In the genomic region with DNA sequence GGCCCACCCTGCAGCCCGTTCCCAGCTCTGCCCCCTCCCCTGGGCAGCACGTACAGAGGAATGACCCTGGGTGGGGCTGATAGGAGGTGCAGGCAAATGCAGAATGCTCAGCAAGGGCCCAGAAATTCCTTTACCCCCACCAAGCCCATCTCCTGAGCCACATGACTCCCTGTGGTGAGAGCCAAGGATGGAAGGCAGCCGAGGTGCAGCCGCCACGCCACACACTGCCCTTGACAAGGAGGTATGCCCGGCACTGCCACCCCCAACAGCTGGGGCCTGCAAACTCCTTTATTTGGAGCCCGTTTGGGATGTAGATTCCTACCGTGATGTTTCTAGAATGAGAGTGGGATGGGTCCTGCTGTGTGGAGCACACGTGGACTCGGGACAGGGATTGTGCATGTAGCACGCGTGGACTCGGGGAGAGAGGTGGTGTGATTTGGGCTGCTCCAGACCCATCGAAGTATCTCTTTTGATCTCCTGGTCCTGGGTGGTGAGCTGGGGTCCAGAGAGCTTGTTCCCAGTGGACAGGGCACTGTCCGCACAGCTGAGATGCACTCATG, we compare ENCODE assay signal across 22 cellular contexts. TPM values are rescaled to one million over a fixed set of nuclear protein-coding genes. Genes with fewer than 3 reads are reported as not detected.
"Had no signal": no experiment of that assay in that cellular context is flagged by ENCODE, and none has a peak within 500 bp of the region (broad histone marks: within the 10 kb centered on the region; RNA-seq: fewer than 3 reads in every experiment).

No MANE protein-coding gene starts in this region.

- H3K4me1 ChIP-seq: left lung, parathyroid adenoma, sigmoid colon, upper lobe of right lung had no signal

- ATAC-seq: activated CD4-positive, CD25-positive, alpha-beta regulatory T cell treated with anti-CD3 and anti-CD28 coated beads, Interleukin-2, amount 50 U/mL, for 24 hours; activated CD8-positive, alpha-beta memory T cell treated with anti-CD3 and anti-CD28 coated beads, Interleukin-2, amount 10 ng/mL, durations not matched to agents 7 days and 5 days; activated CD8-positive, alpha-beta T cell treated with anti-CD3 and anti-CD28 coated beads for 36 hours; SK-N-SH treated with all-trans-retinoic acid at 6 μM for 48 hours; upper lobe of right lung had no signal

- H3K36me3 Mint-ChIP-seq: activated naive CD8-positive, alpha-beta T cell had no signal

- H3K9me3 Mint-ChIP-seq: activated CD4-positive, alpha-beta T cell treated with anti-CD3 and anti-CD28 coated beads, Interleukin-2, amount 10 ng/mL, durations not matched to agents 24 days and 14 days; activated CD8-positive, alpha-beta T cell treated with anti-CD3 and anti-CD28 coated beads for 36 hours; activated T-helper 1 cell treated with anti-CD3 and anti-CD28 coated beads, Interleukin-12 subunit alpha, Interleukin-12 subunit beta, Interleukin-2, Interleukin-4 antibody, amounts not matched to agents 30 ng/mL and 10 ng/mL and 1 ng/mL, durations not matched to agents 14 hours and 24 hours and 36 hours; nephron had no signal

- H3K27ac Mint-ChIP-seq: activated CD4-positive, alpha-beta T cell treated with anti-CD3 and anti-CD28 coated beads, Interleukin-2, amount 10 ng/mL, durations not matched to agents 24 days and 14 days; activated CD8-positive, alpha-beta memory T cell treated with anti-CD3 and anti-CD28 coated beads, Interleukin-2, amount 10 ng/mL, durations not matched to agents 7 days and 5 days; activated CD8-positive, alpha-beta T cell treated with anti-CD3 and anti-CD28 coated beads for 36 hours; activated naive CD8-positive, alpha-beta T cell; activated T-helper 1 cell treated with anti-CD3 and anti-CD28 coated beads, Interleukin-12 subunit alpha, Interleukin-12 subunit beta, Interleukin-2, Interleukin-4 antibody, amounts not matched to agents 30 ng/mL and 10 ng/mL and 1 ng/mL, durations not matched to agents 14 hours and 24 hours and 36 hours; nephron had no signal

- H3K27ac ChIP-seq: left lung, parathyroid adenoma, sigmoid colon, upper lobe of right lung, VCaP had no signal

- DNase-seq: activated CD4-positive, alpha-beta T cell treated with anti-CD3 and anti-CD28 coated beads, Interleukin-2, amount 10 ng/mL, durations not matched to agents 24 days and 14 days; activated CD8-positive, alpha-beta memory T cell treated with anti-CD3 and anti-CD28 coated beads, Interleukin-2, amount 10 ng/mL, durations not matched to agents 7 days and 5 days; activated CD8-positive, alpha-beta T cell treated with anti-CD3 and anti-CD28 coated beads for 36 hours; amniotic stem cell; foreskin fibroblast; left lung; sigmoid colon; stimulated activated CD4-positive, alpha-beta T cell treated with anti-CD3 and anti-CD28 coated beads, Interleukin-4, amount 100 ng/mL, for 1 hour; stimulated activated naive CD4-positive, alpha-beta T cell treated with Interleukin-2 at 50 U/mL for 16 hours; upper lobe of right lung had no signal

- H2AFZ ChIP-seq: parathyroid adenoma had no signal

- H3K9ac ChIP-seq: parathyroid adenoma had no signal

- H3K4me1 Mint-ChIP-seq: nephron had no signal

- H3K4me3 ChIP-seq: left lung, sigmoid colon, upper lobe of right lung had no signal

- H3K27me3 Mint-ChIP-seq: activated CD4-positive, alpha-beta T cell treated with anti-CD3 and anti-CD28 coated beads, Interleukin-2, amount 10 ng/mL, durations not matched to agents 24 days and 14 days; activated CD8-positive, alpha-beta memory T cell treated with anti-CD3 and anti-CD28 coated beads, Interleukin-2, amount 10 ng/mL, durations not matched to agents 7 days and 5 days; activated CD8-positive, alpha-beta T cell treated with anti-CD3 and anti-CD28 coated beads for 36 hours; activated naive CD8-positive, alpha-beta T cell had no signal

- H3K27me3 ChIP-seq: left lung, sigmoid colon, upper lobe of right lung had no signal

- H3K36me3 ChIP-seq: sigmoid colon, upper lobe of right lung had no signal

- H3K4me3 Mint-ChIP-seq: activated CD4-positive, alpha-beta T cell treated with anti-CD3 and anti-CD28 coated beads, Interleukin-2, amount 10 ng/mL, durations not matched to agents 24 days and 14 days; activated CD8-positive, alpha-beta memory T cell treated with anti-CD3 and anti-CD28 coated beads, Interleukin-2, amount 10 ng/mL, durations not matched to agents 7 days and 5 days; activated CD8-positive, alpha-beta T cell treated with anti-CD3 and anti-CD28 coated beads for 36 hours; activated naive CD8-positive, alpha-beta T cell; activated T-helper 1 cell treated with anti-CD3 and anti-CD28 coated beads, Interleukin-12 subunit alpha, Interleukin-12 subunit beta, Interleukin-2, Interleukin-4 antibody, amounts not matched to agents 30 ng/mL and 10 ng/mL and 1 ng/mL, durations not matched to agents 14 hours and 24 hours and 36 hours; nephron had no signal

- H3K79me2 ChIP-seq: parathyroid adenoma had no signal

- H3K9me3 ChIP-seq: left lung, sigmoid colon, upper lobe of right lung had no signal

RNA-seq across cellular contexts. Expression of a gene that starts 46.5 kb away (rescaled TPM):
- total RNA-seq: activated CD4-positive, alpha-beta T cell treated with anti-CD3 and anti-CD28 coated beads, Interleukin-2, amount 10 ng/mL, durations not matched to agents 24 days and 14 days; activated CD8-positive, alpha-beta memory T cell treated with anti-CD3 and anti-CD28 coated beads, Interleukin-2, amount 10 ng/mL, durations not matched to agents 7 days and 5 days; activated CD8-positive, alpha-beta T cell treated with anti-CD3 and anti-CD28 coated beads for 36 hours; epithelial cell of proximal tubule; kidney epithelial cell; myocyte; T-helper 2 cell treated with Interferon-gamma antibody and Interleukin-4, amounts not matched to agents 100 ng/mL and 5 ng/mL, for 36 hours; upper lobe of right lung had no signal
- polyA plus RNA-seq: fibroblast of lung had no signal
